ENCODE assay signal across 8 cellular contexts in genomic region chr7:150371131-150371995, GRCh38. TPM values are rescaled to one million over a fixed set of nuclear protein-coding genes. Genes with fewer than 3 reads are reported as not detected.
DNase-seq lines count a peak whose midpoint lies in the region; ATAC-seq, FAIRE-seq and TF ChIP-seq lines count a peak whose summit lies in the region.
"Had no signal": no experiment of that assay in that cellular context is flagged by ENCODE, and none has a peak within 500 bp of the region (broad histone marks: within the 10 kb centered on the region; RNA-seq: fewer than 3 reads in every experiment).

No MANE protein-coding gene starts in this region.

- H4K20me1 ChIP-seq in GM12878 (ENCODE audit: control insufficient read depth, insufficient read depth), result no peaks in the 10 kb centered on the region; the same call in 1 of the 2 replicates

- no peak for ATAC-seq in GM12878
- ATAC-seq in HG03097 (IDR thresholded peaks at IDR 0.05; ENCODE audit: low FRiP score, unreplicated experiment), result no peak

- intact Hi-C loops in GM12878 (cut with micrococcal nuclease; ENCODE audit: unreplicated experiment), result no loop called here

- H3K36me3 ChIP-seq in HEK293 (ENCODE audit: control insufficient read depth in 2 of 2, insufficient read depth in 1 of 2, low read length in 2 of 2) (peaks cover 0 to 52% of the 10 kb centered on the region in 2 experiments; a peak in 1 of 3 replicates), GM12878 (ENCODE audit: control insufficient read depth in 2 of 2, insufficient read depth in 2 of 2, low read length in 1 of 2) (peaks cover 17 to 20% of the 10 kb centered on the region in 2 experiments)

- H3K79me2 ChIP-seq in GM12878 (ENCODE audit: control insufficient read depth, insufficient read depth, low read length), result peaks cover 69% of the 10 kb centered on the region

- peaks cover 19% of the 10 kb centered on the region for H3K36me3 Mint-ChIP-seq in osteocyte (ENCODE audit: unreplicated experiment)

- no peak for TF ChIP-seq RAD21 in GM12878 (IDR thresholded peaks at IDR 0.05; ENCODE audit: insufficient read depth, low read depth, low read length)

- TF ChIP-seq EP300 in GM12878 (IDR thresholded peaks at IDR 0.05; ENCODE audit: borderline replicate concordance in 1 of 2, control insufficient read depth in 1 of 2, low read depth in 2 of 2, low read length in 2 of 2), result no peak

- FAIRE-seq in GM12878 (lab: Jason Lieb, UNC), result no peak
- FAIRE-seq: colon had no signal

- H3K4me3 ChIP-seq in HEK293 (ENCODE audit: low read depth, low read length), result no peak overlapping the region
- peak overlapping the region; percentile 96; the same call in 1 of the 2 replicates for H3K4me3 ChIP-seq in GM12878

- H3K9me3 Mint-ChIP-seq in osteocyte (ENCODE audit: unreplicated experiment), result no peaks in the 10 kb centered on the region

- H2AFZ ChIP-seq in GM12878 (ENCODE audit: control insufficient read depth, low read depth, low read length), result no peak overlapping the region

- H3K4me2 ChIP-seq in GM12878 (ENCODE audit: control insufficient read depth, insufficient read depth), result peak overlapping the region; percentile 99; the same call in 1 of the 2 replicates

- H3K4me3 Mint-ChIP-seq in osteocyte (ENCODE audit: unreplicated experiment), result no peak overlapping the region

- POLR2A ChIA-PET in HEK293 (lab: Yijun Ruan, JAX) (interaction anchor here (0.6 to 1.5 kb wide), 2 partner anchors 13 to 30 kb away, joined by 3 to 4 read pairs; no protein-coding TSS in a partner anchor), GM12878 (lab: Charles Lee) (interaction anchor here (0.9 to 3.7 kb wide), 5 partner anchors 9 to 62 kb away, joined by 3 to 20 read pairs (median 10); a partner anchor contains a TSS)

- CTCF ChIA-PET in HEK293 (lab: Yijun Ruan, JAX), result interaction anchor here (0.6 to 0.8 kb wide), 3 partner anchors 47 to 648 kb away, joined by 3 to 4 read pairs (median 3); partner anchors contain the start of gene ZNF862
- CTCF ChIA-PET in GM12878 (lab: Yijun Ruan, JAX), result interaction anchor here (2.1 to 7.7 kb wide), 3 partner anchors 15 to 47 kb away, joined by 13 to 70 read pairs (median 17); a partner anchor contains a TSS

- in situ Hi-C loops in GM12878 (cut with MboI), result no loop called here

- H3K4me1 Mint-ChIP-seq in osteocyte (ENCODE audit: unreplicated experiment), result peaks cover 26% of the 10 kb centered on the region

- no peak for TF ChIP-seq CTCF in HEK293 (tag by site-specific recombination; IDR thresholded peaks at IDR 0.05)
- TF ChIP-seq CTCF in GM12878 (IDR thresholded peaks at IDR 0.05 in 2 of 3, conservative IDR thresholded peaks at IDR 0.05 in 1 of 3; ENCODE audit: control insufficient read depth in 2 of 3, extremely low read depth in 1 of 3, insufficient read depth in 1 of 3, low read depth in 3 of 3, low read length in 3 of 3), result no peak
- TF ChIP-seq CTCF in osteocyte (IDR thresholded peaks at IDR 0.05), result no peak

- no peaks in the 10 kb centered on the region for H3K27me3 ChIP-seq in GM12878 (replicated peaks in 1 of 2; ENCODE audit: control insufficient read depth in 2 of 2, insufficient read depth in 2 of 2, low read length in 1 of 2)

- RAD21 ChIA-PET in GM12878 (lab: Charles Lee; ENCODE audit: unreplicated experiment), result interaction anchor here (1.3 to 3.2 kb wide), 6 partner anchors 9 to 66 kb away, joined by 3 to 30 read pairs (median 15); a partner anchor contains a TSS

- H3K27ac Mint-ChIP-seq in osteocyte (ENCODE audit: unreplicated experiment), result peak overlapping the region; percentile 62

- DNase-seq in GM12878 (ENCODE audit: low read depth, low spot score), result no peak
- no peak for DNase-seq in osteocyte (ENCODE audit: extremely low spot score, unreplicated experiment)
- DNase-seq in NCI-H2196 treated with DMSO at 0.1 percent for 48 hours (lab: John Stamatoyannopoulos, UW; ENCODE audit: unreplicated experiment), result no peak
- no peak for DNase-seq in HT-29 (ENCODE audit: low spot score)
- DNase-seq: NCI-H2227 treated with DMSO at 0.1 percent for 48 hours had no signal

- no TSS peak for BruUV-seq in GM12878 (replicated peaks; lab: Mats Ljungman, UMichigan)

- H3K9ac ChIP-seq in GM12878 (ENCODE audit: control insufficient read depth, insufficient read depth, low read length), result no peak overlapping the region

- H3K27ac ChIP-seq in HEK293 (ENCODE audit: extremely low read depth, low read depth, low read length) (no peak overlapping the region), GM12878 (ENCODE audit: control insufficient read depth, insufficient read depth) (no peak overlapping the region; the same call in 1 of the 2 replicates)

- H3K4me1 ChIP-seq in HEK293 (ENCODE audit: control insufficient read depth, insufficient read depth, low read length), result no peaks in the 10 kb centered on the region
- H3K4me1 ChIP-seq in GM12878 (ENCODE audit: control insufficient read depth, insufficient read depth, low read length), result peaks cover 36% of the 10 kb centered on the region

- SMC1A ChIA-PET in GM12878 (lab: Charles Lee; ENCODE audit: uncharacterized antibody, unreplicated experiment), result interaction anchor here (0.6 to 2.6 kb wide), 6 partner anchors 8 to 68 kb away, joined by 3 to 19 read pairs (median 8); a partner anchor contains a TSS

- TF ChIP-seq POLR2A in GM12878 (IDR thresholded peaks at IDR 0.05; ENCODE audit: low read depth, low read length), result peak; percentile 34; the same call in 1 of the 2 replicates

- 97% methylated on average over 43 of the region's 48 CpGs for WGBS in GM12878 (ENCODE audit: insufficient coverage, insufficient replicate concordance, low lambda C conversion rate, missing lambda C conversion rate)

- H3K27me3 Mint-ChIP-seq in osteocyte (ENCODE audit: unreplicated experiment), result no peaks in the 10 kb centered on the region

- H3K9me3 ChIP-seq in HEK293 (ENCODE audit: control insufficient read depth, insufficient read depth, low read depth, low read length), result no peaks in the 10 kb centered on the region
- no peaks in the 10 kb centered on the region for H3K9me3 ChIP-seq in GM12878 (replicated peaks; ENCODE audit: control insufficient read depth, insufficient read depth, low read length)

RNA-seq across cellular contexts. Expression of gene REPIN1, which starts 2.7 kb away (rescaled TPM):
- 152 and 192 TPM in 2 replicates for total RNA-seq in GM12878 (2013; cell fraction: nucleolus; rRNA removed)
- total RNA-seq in GM12878 (2014; rRNA removed), result 111 and 122 TPM in 2 replicates
- total RNA-seq in GM12878 (2014; rRNA removed; fragmentation: Illumina TruSeq; extraction: Trizol), result 32.1 and 38.7 TPM in 2 replicates
- total RNA-seq in GM12878 (2021), result 161 and 172 TPM in 2 replicates
- 43.7 TPM for polyA plus RNA-seq in GM12878 (2011; ENCODE audit: low read depth)
- 56.3 and 88.0 TPM in 2 replicates for polyA plus RNA-seq in GM12878 (2011; rRNA removed)
- polyA plus RNA-seq in GM12878 (2011; cell fraction: cytosol; rRNA removed), result 135 and 158 TPM in 2 replicates
- 309 and 343 TPM in 2 replicates for polyA plus RNA-seq in GM12878 (2011; cell fraction: nucleus; rRNA removed)
- polyA plus RNA-seq in GM12878 (2012), result 96.5 and 107 TPM in 2 replicates
- polyA plus RNA-seq in GM12878 (2014; fragmentation: Illumina TruSeq; extraction: Trizol), result 22.3 and 47.3 TPM in 2 replicates
- 10 to 100 TPM in 1 of 2 experiments, 1 to 10 TPM in 1; 5.1 to 12.6 TPM for polyA plus RNA-seq in GM12878 (2014; fragmentation: Nextera tagmentation; extraction: Ambion mirVana)
- 139 and 159 TPM in 2 replicates for polyA plus RNA-seq in GM12878 (2014; rRNA removed)
- polyA plus RNA-seq in GM12878 (2016; fragmentation: Nextera tagmentation; extraction: Ambion mirVana), result 10 to 100 TPM; 66.4 to 87.4 TPM
- polyA minus RNA-seq in GM12878 (2011; rRNA and poly(A)+ RNA removed), result 40.9 and 86.3 TPM in 2 replicates
- 35.8 and 41.2 TPM in 2 replicates for polyA minus RNA-seq in GM12878 (2011; cell fraction: cytosol; rRNA and poly(A)+ RNA removed)
- polyA minus RNA-seq in GM12878 (2011; cell fraction: nucleus; rRNA and poly(A)+ RNA removed), result 59.8 and 89.9 TPM in 2 replicates
- total RNA-seq in osteocyte, result 66.3 and 72.9 TPM in 2 replicates
- 420 and 443 TPM in 2 replicates for total RNA-seq in HT-29 (2014; rRNA removed; shearing (Covaris generic))

RNA-seq across cellular contexts. Expression of gene ZNF775, which starts 7.8 kb away (rescaled TPM):
- total RNA-seq in GM12878 (2013; cell fraction: nucleolus; rRNA removed), result 7.9 and 10.6 TPM in 2 replicates
- 7.2 and 11.0 TPM in 2 replicates for total RNA-seq in GM12878 (2014; rRNA removed)
- 2.3 and 2.8 TPM in 2 replicates for total RNA-seq in GM12878 (2014; rRNA removed; fragmentation: Illumina TruSeq; extraction: Trizol)
- total RNA-seq in GM12878 (2021), result 12.1 and 14.3 TPM in 2 replicates
- polyA plus RNA-seq in GM12878 (2011; ENCODE audit: low read depth), result 1.1 TPM
- 1.8 and 3.6 TPM in 2 replicates for polyA plus RNA-seq in GM12878 (2011; rRNA removed)
- 3.6 and 8.5 TPM in 2 replicates for polyA plus RNA-seq in GM12878 (2011; cell fraction: cytosol; rRNA removed)
- polyA plus RNA-seq in GM12878 (2011; cell fraction: nucleus; rRNA removed), result 9.0 and 11.2 TPM in 2 replicates
- polyA plus RNA-seq in GM12878 (2012), result 5.9 and 7.2 TPM in 2 replicates
- 0.32 and 0.71 TPM in 2 replicates for polyA plus RNA-seq in GM12878 (2014; fragmentation: Illumina TruSeq; extraction: Trizol)
- under 1 TPM; 0.05 to 0.46 TPM for polyA plus RNA-seq in GM12878 (2014; fragmentation: Nextera tagmentation; extraction: Ambion mirVana)
- 9.7 and 11.8 TPM in 2 replicates for polyA plus RNA-seq in GM12878 (2014; rRNA removed)
- polyA plus RNA-seq in GM12878 (2016; fragmentation: Nextera tagmentation; extraction: Ambion mirVana), result 1 to 10 TPM in 1 of 2 experiments, under 1 TPM in 1; 0.62 to 1.4 TPM
- 1.1 and 3.0 TPM in 2 replicates for polyA minus RNA-seq in GM12878 (2011; rRNA and poly(A)+ RNA removed)
- polyA minus RNA-seq in GM12878 (2011; cell fraction: cytosol; rRNA and poly(A)+ RNA removed), result 3.5 and 5.1 TPM in 2 replicates
- polyA minus RNA-seq in GM12878 (2011; cell fraction: nucleus; rRNA and poly(A)+ RNA removed), result 2.3 and 4.7 TPM in 2 replicates
- total RNA-seq in osteocyte, result 5.9 and 8.0 TPM in 2 replicates
- 9.9 and 10.7 TPM in 2 replicates for total RNA-seq in HT-29 (2014; rRNA removed; shearing (Covaris generic))

RNA-seq across cellular contexts. Expression of gene RARRES2, which starts 29.9 kb away (rescaled TPM):
- total RNA-seq in GM12878 (2013; cell fraction: nucleolus; rRNA removed), result not detected in 2 replicates
- total RNA-seq in GM12878 (2014; rRNA removed) (0.23 and 0.33 TPM in 2 replicates), GM12878 (2014; rRNA removed; fragmentation: Illumina TruSeq; extraction: Trizol) (not detected in 2 replicates), GM12878 (2021) (0.96 and 2.2 TPM in 2 replicates), osteocyte (not detected in 2 replicates)
- 1.8 TPM for polyA plus RNA-seq in GM12878 (2011; ENCODE audit: low read depth)
- polyA plus RNA-seq in GM12878 (2011; rRNA removed) (not detected in 2 replicates), GM12878 (2014; fragmentation: Illumina TruSeq; extraction: Trizol) (0.29 TPM in 1 of 2 replicates, not detected in the other), GM12878 (2014; fragmentation: Nextera tagmentation; extraction: Ambion mirVana) (under 1 TPM in 1 of 2 experiments, not detected in 1; 0.13 TPM), GM12878 (2014; rRNA removed) (0.18 and 0.41 TPM in 2 replicates), GM12878 (2016; fragmentation: Nextera tagmentation; extraction: Ambion mirVana) (under 1 TPM; 0.40 to 1.00 TPM)
- polyA plus RNA-seq in GM12878 (2011; cell fraction: cytosol; rRNA removed), result not detected in 2 replicates
- not detected in 2 replicates for polyA plus RNA-seq in GM12878 (2011; cell fraction: nucleus; rRNA removed)
- polyA plus RNA-seq in GM12878 (2012), result 1.9 and 2.2 TPM in 2 replicates
- polyA minus RNA-seq in GM12878 (2011; rRNA and poly(A)+ RNA removed), result not detected in 2 replicates
- not detected in 2 replicates for polyA minus RNA-seq in GM12878 (2011; cell fraction: cytosol; rRNA and poly(A)+ RNA removed)
- not detected in 2 replicates for polyA minus RNA-seq in GM12878 (2011; cell fraction: nucleus; rRNA and poly(A)+ RNA removed)
- 10.5 and 12.6 TPM in 2 replicates for total RNA-seq in HT-29 (2014; rRNA removed; shearing (Covaris generic))

RNA-seq across cellular contexts. Expression of gene ACTR3C, which starts 48.0 kb away (rescaled TPM):
- total RNA-seq in GM12878 (2013; cell fraction: nucleolus; rRNA removed), result 55.8 and 61.6 TPM in 2 replicates
- 8.6 and 8.9 TPM in 2 replicates for total RNA-seq in GM12878 (2014; rRNA removed)
- total RNA-seq in GM12878 (2014; rRNA removed; fragmentation: Illumina TruSeq; extraction: Trizol), result 6.1 and 6.3 TPM in 2 replicates
- total RNA-seq in GM12878 (2021), result 3.5 and 6.5 TPM in 2 replicates
- polyA plus RNA-seq in GM12878 (2011; ENCODE audit: low read depth), result 2.2 TPM
- 7.4 and 8.6 TPM in 2 replicates for polyA plus RNA-seq in GM12878 (2011; rRNA removed)
- polyA plus RNA-seq in GM12878 (2011; cell fraction: cytosol; rRNA removed), result 3.3 and 4.1 TPM in 2 replicates
- 11.1 and 14.7 TPM in 2 replicates for polyA plus RNA-seq in GM12878 (2011; cell fraction: nucleus; rRNA removed)
- polyA plus RNA-seq in GM12878 (2012), result 1.7 and 2.2 TPM in 2 replicates
- polyA plus RNA-seq in GM12878 (2014; fragmentation: Illumina TruSeq; extraction: Trizol), result 3.3 and 3.4 TPM in 2 replicates
- 1 to 10 TPM; 2.0 to 2.7 TPM for polyA plus RNA-seq in GM12878 (2014; fragmentation: Nextera tagmentation; extraction: Ambion mirVana)
- polyA plus RNA-seq in GM12878 (2014; rRNA removed), result 5.3 and 5.6 TPM in 2 replicates
- polyA plus RNA-seq in GM12878 (2016; fragmentation: Nextera tagmentation; extraction: Ambion mirVana), result 10 to 100 TPM in 1 of 2 experiments, 1 to 10 TPM in 1; 6.6 to 10.2 TPM
- 21.7 and 27.0 TPM in 2 replicates for polyA minus RNA-seq in GM12878 (2011; rRNA and poly(A)+ RNA removed)
- polyA minus RNA-seq in GM12878 (2011; cell fraction: cytosol; rRNA and poly(A)+ RNA removed), result 8.3 and 8.6 TPM in 2 replicates
- 69.0 and 127 TPM in 2 replicates for polyA minus RNA-seq in GM12878 (2011; cell fraction: nucleus; rRNA and poly(A)+ RNA removed)
- total RNA-seq in osteocyte, result not detected in 2 replicates
- 37.7 and 45.9 TPM in 2 replicates for total RNA-seq in HT-29 (2014; rRNA removed; shearing (Covaris generic))

RNA-seq across cellular contexts. Expression of gene LRRC61, which starts 48.2 kb away (rescaled TPM):
- total RNA-seq in GM12878 (2013; cell fraction: nucleolus; rRNA removed), result 16.2 and 18.9 TPM in 2 replicates
- total RNA-seq in GM12878 (2014; rRNA removed) (26.9 and 32.6 TPM in 2 replicates), GM12878 (2014; rRNA removed; fragmentation: Illumina TruSeq; extraction: Trizol) (6.9 and 9.2 TPM in 2 replicates), GM12878 (2021) (28.9 and 31.1 TPM in 2 replicates), osteocyte (not detected in 2 replicates)
- 6.5 TPM for polyA plus RNA-seq in GM12878 (2011; ENCODE audit: low read depth)
- polyA plus RNA-seq in GM12878 (2011; rRNA removed) (9.6 and 16.3 TPM in 2 replicates), GM12878 (2014; fragmentation: Illumina TruSeq; extraction: Trizol) (3.6 and 5.9 TPM in 2 replicates), GM12878 (2014; fragmentation: Nextera tagmentation; extraction: Ambion mirVana) (1 to 10 TPM; 1.4 to 2.5 TPM), GM12878 (2014; rRNA removed) (27.3 and 32.4 TPM in 2 replicates), GM12878 (2016; fragmentation: Nextera tagmentation; extraction: Ambion mirVana) (10 to 100 TPM; 44.9 to 54.2 TPM)
- polyA plus RNA-seq in GM12878 (2011; cell fraction: cytosol; rRNA removed), result 34.0 and 39.8 TPM in 2 replicates
- 16.1 and 23.6 TPM in 2 replicates for polyA plus RNA-seq in GM12878 (2011; cell fraction: nucleus; rRNA removed)
- polyA plus RNA-seq in GM12878 (2012), result 14.1 and 17.4 TPM in 2 replicates
- 19.7 and 23.8 TPM in 2 replicates for polyA minus RNA-seq in GM12878 (2011; rRNA and poly(A)+ RNA removed)
- polyA minus RNA-seq in GM12878 (2011; cell fraction: cytosol; rRNA and poly(A)+ RNA removed), result 18.7 and 22.9 TPM in 2 replicates
- 5.9 and 13.7 TPM in 2 replicates for polyA minus RNA-seq in GM12878 (2011; cell fraction: nucleus; rRNA and poly(A)+ RNA removed)
- total RNA-seq in HT-29 (2014; rRNA removed; shearing (Covaris generic)), result 74.3 and 76.1 TPM in 2 replicates
